23 cellular contexts compared by ENCODE assay signal in the genomic region with DNA sequence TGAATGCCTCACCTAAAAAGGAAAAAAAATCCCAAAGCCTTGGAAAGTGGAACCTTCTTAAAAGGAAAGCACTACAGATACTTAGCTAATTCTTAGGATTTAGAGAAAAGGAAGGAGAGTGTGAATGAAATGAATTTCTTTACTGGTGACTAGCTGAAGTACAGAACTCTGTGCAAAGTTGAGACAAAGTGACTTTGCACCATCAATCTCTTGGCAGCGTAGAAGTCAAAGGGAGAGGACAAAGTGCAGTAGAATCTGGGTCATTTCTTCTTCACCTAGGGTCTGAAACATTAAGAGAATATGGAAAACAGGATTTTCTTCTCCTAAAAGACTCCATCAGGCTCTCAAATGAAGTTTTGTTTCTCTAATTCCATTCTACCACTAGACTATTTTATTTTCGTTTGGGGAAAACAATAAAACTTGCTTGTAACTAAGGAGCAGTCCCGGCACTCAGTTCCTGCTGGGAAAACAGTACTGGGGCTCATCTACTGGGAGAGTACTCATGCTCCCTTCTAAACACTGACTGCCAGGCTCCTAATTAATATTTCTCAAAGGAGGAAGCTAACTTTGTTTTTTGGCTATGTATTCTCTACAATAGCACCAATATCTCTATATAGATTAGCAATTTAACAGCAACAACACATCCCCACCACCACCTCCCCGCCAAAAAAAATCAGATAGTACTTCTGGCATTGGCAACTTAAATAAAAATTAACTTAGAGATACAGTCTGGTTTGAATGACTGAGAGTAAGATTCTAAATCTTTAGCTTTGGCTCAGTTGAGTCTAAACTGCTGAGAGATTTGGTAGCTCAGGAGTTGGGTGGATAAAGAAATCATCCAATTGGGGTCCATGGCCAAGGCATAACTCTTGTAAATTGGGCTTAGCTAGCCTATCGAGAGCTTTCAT.
A peak's percentile ranks its signal among the peaks of the same experiment; 100 is the strongest.
DNase-seq lines count a peak whose midpoint lies in the region; ATAC-seq, FAIRE-seq and TF ChIP-seq lines count a peak whose summit lies in the region.
"Had no signal": no experiment of that assay in that cellular context is flagged by ENCODE, and none has a peak within 500 bp of the region (broad histone marks: within the 10 kb centered on the region; RNA-seq: fewer than 3 reads in every experiment).

No MANE protein-coding gene starts in this region.

- intact Hi-C loops in right lobe of liver (cut with DNase I), result no loop called here

- no peaks in the 10 kb centered on the region for H3K27me3 ChIP-seq in GM23338 (ENCODE audit: insufficient read depth)
- H3K27me3 ChIP-seq in right lobe of liver, result no peaks in the 10 kb centered on the region
- no peaks in the 10 kb centered on the region for H3K27me3 ChIP-seq in small intestine (ENCODE audit: control insufficient read depth in 2 of 2, insufficient read depth in 2 of 2, low read length in 2 of 2)
- no peaks in the 10 kb centered on the region for H3K27me3 ChIP-seq in upper lobe of left lung

- H3K9me2 ChIP-seq in GM23338 (ENCODE audit: insufficient read depth), result no peaks in the 10 kb centered on the region

- DNase-seq in GM23338 (ENCODE audit: low spot score) (no peak), right lobe of liver (peak in 1 of 3 donors; percentile 55), small intestine (peak; percentile 43), upper lobe of left lung (no peak)
- DNase-seq in activated CD4-positive, alpha-beta T cell treated with anti-CD3 and anti-CD28 coated beads for 4 hours, result no peak
- DNase-seq: AML-193; Caco-2; CD4-positive, alpha-beta memory T cell; GDM1; IMR-90; MM.1S; NCI-H1694; NCI-H2081; NCI-H2227 treated with DMSO at 0.1 percent for 48 hours; NCI-H526 treated with DMSO at 0.1 percent for 48 hours; SHP77 treated with DMSO at 0.1 percent for 48 hours had no signal

- TF ChIP-seq POLR2A in right lobe of liver (IDR thresholded peaks at IDR 0.05) (no peak), upper lobe of left lung (IDR thresholded peaks at IDR 0.05) (no peak)

- H3K27ac ChIP-seq in GM23338 (ENCODE audit: low read depth) (no peak overlapping the region), right lobe of liver (peak overlapping the region in 2 of 3 donors; percentile 19 to 25), small intestine (ENCODE audit: low read depth in 1 of 2, low read length in 1 of 2) (no peak overlapping the region), upper lobe of left lung (no peak overlapping the region)
- H3K27ac ChIP-seq: A549, KMS-11 had no signal

- no peak overlapping the region for H3K27ac Mint-ChIP-seq in GM23338
- peak overlapping the region in 3 of 5 experiments; percentile 18 to 61 (median 44) for H3K27ac Mint-ChIP-seq in brain
- H3K27ac Mint-ChIP-seq: CD4-positive, alpha-beta memory T cell had no signal

- 0 out of 2 replicates have a peak overlapping the region, but pooled peaks have one; percentile 19 for H2AFZ ChIP-seq in GM23338

- H3K36me3 Mint-ChIP-seq in GM23338 (ENCODE audit: low read depth) (no peaks in the 10 kb centered on the region), brain (no peaks in the 10 kb centered on the region)
- H3K36me3 Mint-ChIP-seq: CD4-positive, alpha-beta memory T cell had no signal

- H3K36me3 ChIP-seq in GM23338 (ENCODE audit: insufficient read depth) (no peaks in the 10 kb centered on the region), right lobe of liver (no peaks in the 10 kb centered on the region), small intestine (ENCODE audit: control insufficient read depth in 2 of 2, insufficient read depth in 2 of 2, low read length in 2 of 2) (no peaks in the 10 kb centered on the region), upper lobe of left lung (no peaks in the 10 kb centered on the region)

- no peak for ATAC-seq in GM23338
- peak; percentile 82 to 90 (median 86) for ATAC-seq in right lobe of liver
- no peak for ATAC-seq in GM19455 (IDR thresholded peaks at IDR 0.05; ENCODE audit: unreplicated experiment)
- ATAC-seq in upper lobe of left lung (ENCODE audit: low FRiP score in 2 of 2), result no peak
- ATAC-seq: A549, GM12878, HCT116, Panc1 had no signal

- H3K4me3 Mint-ChIP-seq in GM23338, result no peak overlapping the region
- peak overlapping the region in 1 of 5 experiments; percentile 15 for H3K4me3 Mint-ChIP-seq in brain
- H3K4me3 Mint-ChIP-seq: CD4-positive, alpha-beta memory T cell had no signal

- H3K4me1 Mint-ChIP-seq in GM23338, result peaks cover 6% of the 10 kb centered on the region; the same call in 2 of the 3 replicates
- H3K4me1 Mint-ChIP-seq in brain, result peaks cover 18% of the 10 kb centered on the region
- H3K4me1 Mint-ChIP-seq: CD4-positive, alpha-beta memory T cell had no signal

- no peak for FAIRE-seq in small intestine (lab: Jason Lieb, UNC)
- FAIRE-seq: A549, GM12878 had no signal

- 22% methylated on average over 5 of the region's 5 CpGs for WGBS in right lobe of liver (ENCODE audit: insufficient coverage, low coverage, low lambda C conversion rate, missing lambda C conversion rate)
- WGBS in small intestine, 3 donors, result 32 to 53% (median 33%) methylated on average over 5 of the region's 5 CpGs
- 82 to 88% methylated on average over 5 of the region's 5 CpGs for WGBS in upper lobe of left lung, 2 donors

- no peaks in the 10 kb centered on the region for H3K79me2 ChIP-seq in GM23338 (replicated peaks; ENCODE audit: insufficient read depth)

- no peaks in the 10 kb centered on the region for H4K20me1 ChIP-seq in GM23338 (replicated peaks; ENCODE audit: insufficient read depth)

- H3K9me3 Mint-ChIP-seq in GM23338, result no peaks in the 10 kb centered on the region
- peaks cover 0 to 4% (median 2%) of the 10 kb centered on the region in 5 experiments for H3K9me3 Mint-ChIP-seq in brain

- H3K4me2 ChIP-seq in GM23338, result no peak overlapping the region
- H3K4me2 ChIP-seq: A549, KMS-11 had no signal

- H3F3A ChIP-seq in GM23338 (replicated peaks; ENCODE audit: low read depth), result no peaks in the 10 kb centered on the region

- no peak for TF ChIP-seq EP300 in upper lobe of left lung (IDR thresholded peaks at IDR 0.05)

- no peak for TF ChIP-seq CTCF in GM23338 (conservative IDR thresholded peaks at IDR 0.05; ENCODE audit: low read depth in 2 of 2)
- TF ChIP-seq CTCF in brain (conservative IDR thresholded peaks at IDR 0.05), result no peak
- no peak for TF ChIP-seq CTCF in right lobe of liver (IDR thresholded peaks at IDR 0.05)
- no peak for TF ChIP-seq CTCF in upper lobe of left lung (IDR thresholded peaks at IDR 0.05)

- H3K27me3 Mint-ChIP-seq in GM23338 (ENCODE audit: insufficient read depth, low read depth, poor library complexity) (no peaks in the 10 kb centered on the region), brain (peaks cover 5% of the 10 kb centered on the region)

- H3K4me1 ChIP-seq in GM23338 (ENCODE audit: insufficient read depth) (peaks cover 5% of the 10 kb centered on the region; the same call in 1 of the 2 replicates), right lobe of liver (peaks cover 0 to 18% (median 7%) of the 10 kb centered on the region in 4 donors), small intestine (ENCODE audit: control insufficient read depth in 2 of 2, insufficient read depth in 1 of 2, low read depth in 1 of 2, low read length in 1 of 2) (no peaks in the 10 kb centered on the region), upper lobe of left lung (no peaks in the 10 kb centered on the region)
- H3K4me1 ChIP-seq: A549, Caco-2 had no signal

- H3K9me3 ChIP-seq in right lobe of liver, result no peaks in the 10 kb centered on the region
- no peaks in the 10 kb centered on the region for H3K9me3 ChIP-seq in small intestine (ENCODE audit: control insufficient read depth, low read depth)
- no peaks in the 10 kb centered on the region for H3K9me3 ChIP-seq in upper lobe of left lung
- H3K9me3 ChIP-seq: A549, Caco-2 had no signal

- no peak overlapping the region for H3K4me3 ChIP-seq in GM23338
- H3K4me3 ChIP-seq in right lobe of liver, result no peak overlapping the region
- H3K4me3 ChIP-seq in small intestine (ENCODE audit: low read depth in 1 of 2, low read length in 2 of 2), result no peak overlapping the region
- no peak overlapping the region for H3K4me3 ChIP-seq in upper lobe of left lung
- H3K4me3 ChIP-seq: A549, GM12878 had no signal

Comparison
In these comparisons a context has a peak if more than half of its experiments do, and no peak if none do; other contexts are left out.
1. ATAC-seq: peak in right lobe of liver (4 of 4); none in GM23338 (single experiment), GM19455 (single experiment) and upper lobe of left lung (0 of 2).
2. H3K27ac ChIP-seq: peak in right lobe of liver (2 of 3); none in GM23338 (single experiment), small intestine (0 of 2) and upper lobe of left lung (0 of 4).